ENCODE assay signal across 14 cellular contexts in genomic region chr4:185341841-185342240, GRCh38. TPM values are rescaled to one million over a fixed set of nuclear protein-coding genes. Genes with fewer than 3 reads are reported as not detected.
DNase-seq lines count a peak whose midpoint lies in the region; ATAC-seq and TF ChIP-seq lines count a peak whose summit lies in the region.
"Had no signal": no experiment of that assay in that cellular context is flagged by ENCODE, and none has a peak within 500 bp of the region (broad histone marks: within the 10 kb centered on the region; RNA-seq: fewer than 3 reads in every experiment).

No MANE protein-coding gene starts in this region.

- intact Hi-C loops in activated T-helper 2 cell treated with anti-CD3 and anti-CD28 coated beads, Interferon-gamma antibody, Interleukin-2, Interleukin-4, amounts not matched to agents 10 μg/mL and 5 μg/mL and 100 μg/mL, durations not matched to agents 14 hours and 24 hours and 36 hours (cut with micrococcal nuclease) = loop anchor here (2.0 to 10.0 kb wide), 2 partner anchors 15 to 87 kb away; no protein-coding TSS in a partner anchor
- intact Hi-C loops in prostate gland (cut with DNase I) = no loop called here

- no peaks in the 10 kb centered on the region for H3K9me3 ChIP-seq in prostate gland

- peak overlapping the region; percentile 28 for H3K27ac Mint-ChIP-seq in activated T-helper 2 cell treated with anti-CD3 and anti-CD28 coated beads, Interferon-gamma antibody, Interleukin-2, Interleukin-4, amounts not matched to agents 10 μg/mL and 5 μg/mL and 100 μg/mL, durations not matched to agents 14 hours and 24 hours and 36 hours
- H3K27ac Mint-ChIP-seq: natural killer cell; stimulated activated naive B cell treated with anti-CD40 and anti-IgM and Interleukin-4, amounts not matched to agents 10 μg/mL and 1 μg/mL and 100 μg/mL, for 72 hours had no signal

- no peak for DNase-seq in activated T-helper 2 cell treated with anti-CD3 and anti-CD28 coated beads, Interferon-gamma antibody, Interleukin-2, Interleukin-4, amounts not matched to agents 10 μg/mL and 5 μg/mL and 100 μg/mL, durations not matched to agents 14 hours and 24 hours and 36 hours (ENCODE audit: low spot score)
- DNase-seq in prostate gland (ENCODE audit: low spot score) (no peak), hippocampal formation (lab: John Stamatoyannopoulos, UW) (no peak), cerebellum (ENCODE audit: low spot score) (no peak), NOMO-1 treated with DMSO at 0.1 percent for 48 hours (lab: John Stamatoyannopoulos, UW; ENCODE audit: unreplicated experiment) (no peak)
- DNase-seq: natural killer cell; NCI-H187 treated with DMSO at 0.1 percent for 48 hours; PC-3; stimulated activated naive B cell treated with anti-CD40 and anti-IgM and Interleukin-4, amounts not matched to agents 10 μg/mL and 1 μg/mL and 100 μg/mL, for 72 hours; T1000 had no signal

- TF ChIP-seq CTCF in prostate gland (IDR thresholded peaks at IDR 0.05) = no peak

- H3K4me3 Mint-ChIP-seq in activated T-helper 2 cell treated with anti-CD3 and anti-CD28 coated beads, Interferon-gamma antibody, Interleukin-2, Interleukin-4, amounts not matched to agents 10 μg/mL and 5 μg/mL and 100 μg/mL, durations not matched to agents 14 hours and 24 hours and 36 hours (ENCODE audit: low read depth) = no peak overlapping the region
- H3K4me3 Mint-ChIP-seq: natural killer cell; stimulated activated naive B cell treated with anti-CD40 and anti-IgM and Interleukin-4, amounts not matched to agents 10 μg/mL and 1 μg/mL and 100 μg/mL, for 72 hours had no signal

- peaks cover 57% of the 10 kb centered on the region for H3K36me3 Mint-ChIP-seq in activated T-helper 2 cell treated with anti-CD3 and anti-CD28 coated beads, Interferon-gamma antibody, Interleukin-2, Interleukin-4, amounts not matched to agents 10 μg/mL and 5 μg/mL and 100 μg/mL, durations not matched to agents 14 hours and 24 hours and 36 hours (ENCODE audit: low read depth)

- peaks cover 11% of the 10 kb centered on the region for H3K9me3 Mint-ChIP-seq in activated T-helper 2 cell treated with anti-CD3 and anti-CD28 coated beads, Interferon-gamma antibody, Interleukin-2, Interleukin-4, amounts not matched to agents 10 μg/mL and 5 μg/mL and 100 μg/mL, durations not matched to agents 14 hours and 24 hours and 36 hours
- H3K9me3 Mint-ChIP-seq: natural killer cell; stimulated activated naive B cell treated with anti-CD40 and anti-IgM and Interleukin-4, amounts not matched to agents 10 μg/mL and 1 μg/mL and 100 μg/mL, for 72 hours had no signal

- peaks cover 42% of the 10 kb centered on the region for H3K4me1 Mint-ChIP-seq in activated T-helper 2 cell treated with anti-CD3 and anti-CD28 coated beads, Interferon-gamma antibody, Interleukin-2, Interleukin-4, amounts not matched to agents 10 μg/mL and 5 μg/mL and 100 μg/mL, durations not matched to agents 14 hours and 24 hours and 36 hours (ENCODE audit: low read depth)

- H3K4me1 ChIP-seq in prostate gland (replicated peaks) = no peaks in the 10 kb centered on the region

- TF ChIP-seq POLR2A in prostate gland (IDR thresholded peaks at IDR 0.05) = no peak

- no peaks in the 10 kb centered on the region for H3K27me3 Mint-ChIP-seq in activated T-helper 2 cell treated with anti-CD3 and anti-CD28 coated beads, Interferon-gamma antibody, Interleukin-2, Interleukin-4, amounts not matched to agents 10 μg/mL and 5 μg/mL and 100 μg/mL, durations not matched to agents 14 hours and 24 hours and 36 hours (ENCODE audit: low read depth)
- H3K27me3 Mint-ChIP-seq: stimulated activated naive B cell treated with anti-CD40 and anti-IgM and Interleukin-4, amounts not matched to agents 10 μg/mL and 1 μg/mL and 100 μg/mL, for 72 hours had no signal

- ATAC-seq in GM18858 (IDR thresholded peaks at IDR 0.05; ENCODE audit: unreplicated experiment) (peak; percentile 58), GM21381 (IDR thresholded peaks at IDR 0.05; ENCODE audit: unreplicated experiment) (peak; percentile 65), HG03095 (IDR thresholded peaks at IDR 0.05; ENCODE audit: unreplicated experiment) (peak; percentile 68)
- ATAC-seq: PC-3 had no signal

- H3K4me3 ChIP-seq in prostate gland = no peak overlapping the region
- H3K4me3 ChIP-seq: cardiac muscle cell had no signal

- no peak overlapping the region for H3K27ac ChIP-seq in prostate gland
- H3K27ac ChIP-seq: cardiac muscle cell had no signal

- 98% methylated on average over 6 of the region's 6 CpGs for WGBS in prostate gland

- H3K27me3 ChIP-seq in prostate gland (replicated peaks; ENCODE audit: insufficient read depth) = no peaks in the 10 kb centered on the region
- H3K27me3 ChIP-seq: cardiac muscle cell had no signal

- no peaks in the 10 kb centered on the region for H3K36me3 ChIP-seq in prostate gland

RNA-seq across cellular contexts. Expression of gene LRP2BP, which starts 53.9 kb away (rescaled TPM):
- 0.55 and 0.67 TPM in 2 replicates for total RNA-seq in activated T-helper 2 cell treated with anti-CD3 and anti-CD28 coated beads, Interferon-gamma antibody, Interleukin-2, Interleukin-4, amounts not matched to agents 10 μg/mL and 5 μg/mL and 100 μg/mL, durations not matched to agents 14 hours and 24 hours and 36 hours
- 1 to 10 TPM in 1 of 2 donors, under 1 TPM in 1; 0.32 to 1.4 TPM for total RNA-seq in prostate gland
- 13.4 TPM for total RNA-seq in cerebellum

RNA-seq across cellular contexts. Expression of gene ANKRD37, which starts 54.8 kb away (rescaled TPM):
- 23.0 and 23.4 TPM in 2 replicates for total RNA-seq in activated T-helper 2 cell treated with anti-CD3 and anti-CD28 coated beads, Interferon-gamma antibody, Interleukin-2, Interleukin-4, amounts not matched to agents 10 μg/mL and 5 μg/mL and 100 μg/mL, durations not matched to agents 14 hours and 24 hours and 36 hours
- total RNA-seq in prostate gland (10 to 100 TPM; 17.7 to 19.0 TPM), cerebellum (14.2 TPM)
